8 cellular contexts compared by ENCODE assay signal in genomic region chr6:48765352-48765961, GRCh38.
DNase-seq lines count a peak whose midpoint lies in the region; ATAC-seq, FAIRE-seq and TF ChIP-seq lines count a peak whose summit lies in the region.

No MANE protein-coding gene starts in this region.

- no peaks in the 10 kb centered on the region for H3K9me3 ChIP-seq in gastroesophageal sphincter

- H3K27me3 Mint-ChIP-seq in T-cell: no peaks in the 10 kb centered on the region

- no peak overlapping the region for H3K4me3 Mint-ChIP-seq in T-cell

- peaks cover 0 to 3% (median 0%) of the 10 kb centered on the region in 3 donors for H3K9me3 Mint-ChIP-seq in T-cell

- no peaks in the 10 kb centered on the region for H3K4me1 Mint-ChIP-seq in T-cell

- H3K4me3 ChIP-seq in ACC112 (ENCODE audit: low read depth, low read length): no peak overlapping the region
- H3K4me3 ChIP-seq in gastroesophageal sphincter: no peak overlapping the region

- H3K4me1 ChIP-seq in ACC112 (ENCODE audit: control insufficient read depth, insufficient read depth, low read length, unreplicated experiment) (peaks cover 21% of the 10 kb centered on the region), gastroesophageal sphincter (peaks cover 0 to 4% (median 0%) of the 10 kb centered on the region in 3 donors)

- no peaks in the 10 kb centered on the region for H3K27me3 ChIP-seq in ACC112 (ENCODE audit: insufficient read depth, low read length)
- H3K27me3 ChIP-seq in gastroesophageal sphincter: no peaks in the 10 kb centered on the region

- WGBS in gastroesophageal sphincter (ENCODE audit: low coverage in 1 of 2), 2 donors: 11 to 15% methylated on average over 7 of the region's 7 CpGs

- ATAC-seq in GM18868 (IDR thresholded peaks at IDR 0.05; ENCODE audit: unreplicated experiment) (peak; percentile 84), gastroesophageal sphincter (no peak), T-cell (replicated peaks in 1 of 4) (no peak)

- peak overlapping the region; percentile 49; the same call in 1 of the 2 replicates for H3K27ac ChIP-seq in ACC112 (ENCODE audit: low read depth, low read length)
- no peak overlapping the region for H3K27ac ChIP-seq in gastroesophageal sphincter

- FAIRE-seq in RCC 7860 (lab: Jason Lieb, UNC): no peak

- H2AFZ ChIP-seq in ACC112 (ENCODE audit: low read length, unreplicated experiment): peak overlapping the region; percentile 55

- peak; percentile 6 for DNase-seq in NCI-H2196 treated with DMSO at 0.1 percent for 48 hours (lab: John Stamatoyannopoulos, UW; ENCODE audit: unreplicated experiment)
- DNase-seq in astrocyte of the hippocampus (ENCODE audit: low read depth, low spot score): peak; percentile 78
- peak; percentile 71 for DNase-seq in islet precursor cell
- DNase-seq in RCC 7860 (ENCODE audit: low spot score): no peak
- no peak for DNase-seq in T-cell

- H3K36me3 ChIP-seq in ACC112 (ENCODE audit: insufficient read depth, low read length): no peaks in the 10 kb centered on the region
- no peaks in the 10 kb centered on the region for H3K36me3 ChIP-seq in gastroesophageal sphincter

- no peak overlapping the region for H3K27ac Mint-ChIP-seq in T-cell

- CTCF ChIA-PET in T-cell (lab: Charles Lee): no interaction called here

- H3K79me2 ChIP-seq in ACC112 (ENCODE audit: control insufficient read depth, insufficient read depth, low read length, unreplicated experiment): no peaks in the 10 kb centered on the region

- no peak for TF ChIP-seq EP300 in gastroesophageal sphincter (IDR thresholded peaks at IDR 0.05)

- no peak for TF ChIP-seq POLR2A in gastroesophageal sphincter (IDR thresholded peaks at IDR 0.05)

- peak in 1 of 4 experiments; percentile 45 for TF ChIP-seq CTCF in gastroesophageal sphincter (IDR thresholded peaks at IDR 0.05)

- no peaks in the 10 kb centered on the region for H3K36me3 Mint-ChIP-seq in T-cell

- POLR2A ChIA-PET in T-cell (lab: Charles Lee): no interaction called here

Comparison
In these comparisons a context has a peak if more than half of its experiments do, and no peak if none do; other contexts are left out.
1. DNase-seq: peak in NCI-H2196 treated with DMSO at 0.1 percent for 48 hours (single experiment), astrocyte of the hippocampus (single experiment) and islet precursor cell (single experiment); none in RCC 7860 (single experiment) and T-cell (0 of 34).